1 cellular context compared by ENCODE assay signal in the genomic region with DNA sequence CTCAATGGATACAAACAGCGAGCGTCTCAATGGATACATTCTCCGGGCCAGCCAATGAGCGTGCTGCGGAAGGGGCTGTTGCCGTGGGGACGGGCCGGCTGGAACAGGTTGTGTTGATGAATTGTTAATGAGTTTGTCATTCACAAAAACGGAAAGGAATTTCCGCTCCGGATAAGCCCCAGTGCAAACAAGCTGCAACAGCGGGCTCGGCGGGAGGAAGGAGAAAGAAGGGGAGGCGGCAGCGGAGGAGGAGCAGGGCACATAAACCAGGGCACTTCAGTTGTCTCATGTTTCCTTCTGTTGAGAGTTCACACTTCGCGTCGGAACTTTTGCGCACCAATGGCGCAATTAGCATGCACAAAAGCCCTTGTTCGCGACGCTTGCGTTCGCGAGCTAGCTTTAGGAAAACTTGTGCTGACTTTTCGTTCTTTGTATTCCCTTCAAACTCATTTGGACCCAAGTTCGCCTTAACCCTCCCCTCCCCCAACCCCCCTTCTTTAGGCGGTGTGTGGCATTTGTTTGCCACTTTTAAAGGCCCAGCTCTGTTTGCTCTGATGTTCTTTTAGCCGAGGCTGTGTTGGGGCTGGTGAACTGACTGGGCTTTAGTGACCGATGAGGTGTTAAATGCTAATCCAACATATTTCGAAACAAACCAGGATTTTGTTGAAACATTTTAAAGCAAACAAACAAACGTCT.
TF ChIP-seq lines count a peak whose summit lies in the region.

A gene with protein sequence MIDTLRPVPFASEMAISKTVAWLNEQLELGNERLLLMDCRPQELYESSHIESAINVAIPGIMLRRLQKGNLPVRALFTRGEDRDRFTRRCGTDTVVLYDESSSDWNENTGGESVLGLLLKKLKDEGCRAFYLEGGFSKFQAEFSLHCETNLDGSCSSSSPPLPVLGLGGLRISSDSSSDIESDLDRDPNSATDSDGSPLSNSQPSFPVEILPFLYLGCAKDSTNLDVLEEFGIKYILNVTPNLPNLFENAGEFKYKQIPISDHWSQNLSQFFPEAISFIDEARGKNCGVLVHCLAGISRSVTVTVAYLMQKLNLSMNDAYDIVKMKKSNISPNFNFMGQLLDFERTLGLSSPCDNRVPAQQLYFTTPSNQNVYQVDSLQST (minus strand): TSS at position 10 of the 696 bp plus-strand sequence. CDS start 462 bp downstream, outside the sequence.

TF ChIP-seq in HCT116, 20 proteins besides CTCF, POLR2A, EP300 and RAD21 (continued from another document):
- TF ChIP-seq, protein P1, sequence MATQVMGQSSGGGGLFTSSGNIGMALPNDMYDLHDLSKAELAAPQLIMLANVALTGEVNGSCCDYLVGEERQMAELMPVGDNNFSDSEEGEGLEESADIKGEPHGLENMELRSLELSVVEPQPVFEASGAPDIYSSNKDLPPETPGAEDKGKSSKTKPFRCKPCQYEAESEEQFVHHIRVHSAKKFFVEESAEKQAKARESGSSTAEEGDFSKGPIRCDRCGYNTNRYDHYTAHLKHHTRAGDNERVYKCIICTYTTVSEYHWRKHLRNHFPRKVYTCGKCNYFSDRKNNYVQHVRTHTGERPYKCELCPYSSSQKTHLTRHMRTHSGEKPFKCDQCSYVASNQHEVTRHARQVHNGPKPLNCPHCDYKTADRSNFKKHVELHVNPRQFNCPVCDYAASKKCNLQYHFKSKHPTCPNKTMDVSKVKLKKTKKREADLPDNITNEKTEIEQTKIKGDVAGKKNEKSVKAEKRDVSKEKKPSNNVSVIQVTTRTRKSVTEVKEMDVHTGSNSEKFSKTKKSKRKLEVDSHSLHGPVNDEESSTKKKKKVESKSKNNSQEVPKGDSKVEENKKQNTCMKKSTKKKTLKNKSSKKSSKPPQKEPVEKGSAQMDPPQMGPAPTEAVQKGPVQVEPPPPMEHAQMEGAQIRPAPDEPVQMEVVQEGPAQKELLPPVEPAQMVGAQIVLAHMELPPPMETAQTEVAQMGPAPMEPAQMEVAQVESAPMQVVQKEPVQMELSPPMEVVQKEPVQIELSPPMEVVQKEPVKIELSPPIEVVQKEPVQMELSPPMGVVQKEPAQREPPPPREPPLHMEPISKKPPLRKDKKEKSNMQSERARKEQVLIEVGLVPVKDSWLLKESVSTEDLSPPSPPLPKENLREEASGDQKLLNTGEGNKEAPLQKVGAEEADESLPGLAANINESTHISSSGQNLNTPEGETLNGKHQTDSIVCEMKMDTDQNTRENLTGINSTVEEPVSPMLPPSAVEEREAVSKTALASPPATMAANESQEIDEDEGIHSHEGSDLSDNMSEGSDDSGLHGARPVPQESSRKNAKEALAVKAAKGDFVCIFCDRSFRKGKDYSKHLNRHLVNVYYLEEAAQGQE (IDR thresholded peaks at IDR 0.05; ENCODE audit: low read depth): no peak
- TF ChIP-seq YY1 (IDR thresholded peaks at IDR 0.05; ENCODE audit: extremely low read depth, insufficient replicate concordance, low read depth, low read length) (peak; percentile 31), SRF (IDR thresholded peaks at IDR 0.05; ENCODE audit: low read depth) (no peak), POLR2AphosphoS5 (IDR thresholded peaks at IDR 0.05; ENCODE audit: low read depth, low read length) (peak; percentile 66; the same call in 1 of the 2 replicates)
